Comparison of ENCODE assay signal across 17 cellular contexts in genomic region chr7:72281325-72281724, GRCh38.
"Had no signal": no experiment of that assay in that cellular context is flagged by ENCODE, and none has a peak within 500 bp of the region (broad histone marks: within the 10 kb centered on the region; RNA-seq: fewer than 3 reads in every experiment).

No MANE protein-coding gene starts in this region.

- H3K4me3 Mint-ChIP-seq: naive thymus-derived CD8-positive, alpha-beta T cell; nephron progenitor cell; stimulated activated memory B cell treated with anti-CD40 and anti-IgM and Interleukin-4, amounts not matched to agents 10 μg/mL and 1 μg/mL and 100 μg/mL, for 72 hours had no signal

- H3K27ac Mint-ChIP-seq: naive thymus-derived CD8-positive, alpha-beta T cell; nephron progenitor cell; stimulated activated memory B cell treated with anti-CD40 and anti-IgM and Interleukin-4, amounts not matched to agents 10 μg/mL and 1 μg/mL and 100 μg/mL, for 72 hours had no signal

- H3K36me3 Mint-ChIP-seq: stimulated activated memory B cell treated with anti-CD40 and anti-IgM and Interleukin-4, amounts not matched to agents 10 μg/mL and 1 μg/mL and 100 μg/mL, for 72 hours had no signal

- H3K27me3 Mint-ChIP-seq: stimulated activated memory B cell treated with anti-CD40 and anti-IgM and Interleukin-4, amounts not matched to agents 10 μg/mL and 1 μg/mL and 100 μg/mL, for 72 hours had no signal

- H3K4me1 Mint-ChIP-seq: naive thymus-derived CD8-positive, alpha-beta T cell; nephron progenitor cell; stimulated activated memory B cell treated with anti-CD40 and anti-IgM and Interleukin-4, amounts not matched to agents 10 μg/mL and 1 μg/mL and 100 μg/mL, for 72 hours had no signal

- DNase-seq: dorsolateral prefrontal cortex; effector CD4-positive, alpha-beta T cell; head of caudate nucleus; left ventricle myocardium superior; lower lobe of right lung; naive thymus-derived CD8-positive, alpha-beta T cell; nephron progenitor cell; nucleus accumbens; stimulated activated CD4-positive, alpha-beta T cell treated with anti-CD3 and anti-CD28 coated beads, Interleukin-12 subunit alpha, Interleukin-12 subunit beta, amount 100 ng/mL, for 4 hours; stimulated activated CD4-positive, alpha-beta T cell treated with anti-CD3 and anti-CD28 coated beads, Interleukin-1b, Interleukin-23, amount 100 ng/mL, for 48 hours; stimulated activated CD4-positive, alpha-beta T cell treated with anti-CD3 and anti-CD28 coated beads, Interleukin-4, amount 100 ng/mL, for 1 hour; stimulated activated naive CD8-positive, alpha-beta T cell treated with anti-CD3 and anti-CD28 coated beads, Interleukin-15, Interleukin-2, amounts not matched to agents 100 U/mL and 50 U/mL, for 24 hours; substantia nigra; testis; upper lobe of right lung; uterus had no signal
